ENCODE assay signal across 8 cellular contexts in the genomic region with DNA sequence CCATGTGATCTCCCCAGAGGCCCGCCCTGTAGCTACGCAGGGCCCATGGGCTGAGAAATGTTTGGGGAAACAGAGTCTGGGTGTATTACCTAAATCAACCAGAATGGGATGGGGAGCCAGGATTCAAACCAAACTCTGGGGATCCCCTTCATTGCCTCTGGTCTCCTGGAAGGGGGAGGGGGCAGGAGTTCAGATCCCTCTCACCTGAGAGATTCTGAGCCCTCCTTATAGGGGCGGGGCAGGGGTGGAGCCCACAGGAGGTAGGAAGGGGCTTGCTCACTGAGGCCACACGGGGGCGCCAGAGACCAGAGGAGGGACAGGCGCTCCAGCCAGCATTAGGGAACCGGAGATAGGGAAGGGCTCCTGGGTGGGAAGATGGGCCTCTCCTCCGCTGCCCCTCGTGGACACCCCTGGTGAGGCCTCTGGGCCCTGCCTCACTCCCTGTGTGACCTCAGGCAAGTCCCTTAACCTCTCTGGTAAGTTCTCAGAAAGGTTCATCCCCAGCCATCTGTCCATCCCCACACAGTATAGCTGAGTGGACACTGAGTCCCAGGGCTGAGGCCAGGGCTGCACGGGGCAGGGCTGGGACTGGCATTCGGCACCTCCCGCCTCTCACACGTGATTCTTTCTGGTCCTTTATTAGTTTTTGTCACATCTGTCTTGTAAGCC. TPM values are rescaled to one million over a fixed set of nuclear protein-coding genes. Genes with fewer than 3 reads are reported as not detected.
DNase-seq lines count a peak whose midpoint lies in the region; ATAC-seq and TF ChIP-seq lines count a peak whose summit lies in the region.

No MANE protein-coding gene starts in this region.

- ATAC-seq in PC-3: peak; percentile 59
- no peak for ATAC-seq in HG02588 (IDR thresholded peaks at IDR 0.05; ENCODE audit: unreplicated experiment)

- DNase-seq in DMS53 (lab: John Stamatoyannopoulos, UW) (peak; percentile 97), Kasumi-1 (lab: John Stamatoyannopoulos, UW) (peak; percentile 90 to 91), PC-3 (peak; percentile 99), activated T-cell treated with anti-CD3 and anti-CD28 coated beads for 4 hours (peak; percentile 92), epithelial cell of proximal tubule (ENCODE audit: low read depth) (no peak)
- DNase-seq in stimulated activated CD8-positive, alpha-beta memory T cell treated with anti-CD3 and anti-CD28 coated beads, Interleukin-4, amount 100 ng/mL, for 48 hours: peak; percentile 98

- no TSS peak for BruUV-seq in PC-3 (replicated peaks; lab: Mats Ljungman, UMichigan)

- H4K20me1 ChIP-seq in PC-3 (ENCODE audit: low read length): no peaks in the 10 kb centered on the region

- peaks cover 21% of the 10 kb centered on the region for H3K79me2 ChIP-seq in PC-3 (ENCODE audit: low read length)

- H3K9ac ChIP-seq in PC-3 (ENCODE audit: low read length) (no peak overlapping the region), muscle layer of colon (ENCODE audit: low read length) (no peak overlapping the region)

- TF ChIP-seq CTCF in PC-3 (conservative IDR thresholded peaks at IDR 0.05; ENCODE audit: low read depth, low read length) (peak; percentile 96), epithelial cell of proximal tubule (conservative IDR thresholded peaks at IDR 0.05; ENCODE audit: low read depth, low read length) (peak; percentile 92)

- H3K27me3 ChIP-seq in PC-3 (ENCODE audit: low read length) (no peaks in the 10 kb centered on the region), muscle layer of colon (ENCODE audit: control insufficient read depth in 1 of 2, insufficient read depth in 2 of 2, low read length in 2 of 2) (peaks cover 0 to 4% of the 10 kb centered on the region in 2 donors)

- intact Hi-C loops in PC-3 (cut with micrococcal nuclease): loop anchor here (1.0 to 5.0 kb wide), 4 partner anchors 32 to 160 kb away; partner anchors contain the start of genes EHD1 and MAP4K2

- H3K9me2 ChIP-seq in PC-3 (replicated peaks; ENCODE audit: low read length): no peaks in the 10 kb centered on the region

- CTCF ChIA-PET in PC-3 (lab: Charles Lee): interaction anchor here (0.7 to 3.6 kb wide), 4 partner anchors 22 to 52 kb away, joined by 4 to 20 read pairs (median 11); no protein-coding TSS in a partner anchor

- no peak overlapping the region for H3K4me2 ChIP-seq in PC-3 (ENCODE audit: low read length)

- no peak overlapping the region for H2AFZ ChIP-seq in PC-3 (ENCODE audit: low read length)

- H3K4me1 ChIP-seq in PC-3 (ENCODE audit: insufficient read depth, low read length) (peaks cover 38% of the 10 kb centered on the region), muscle layer of colon (ENCODE audit: insufficient read depth, low read length) (peaks cover 26% of the 10 kb centered on the region)

- H3K36me3 ChIP-seq in PC-3 (ENCODE audit: low read depth, low read length) (no peaks in the 10 kb centered on the region), muscle layer of colon (ENCODE audit: insufficient read depth, low read length) (no peaks in the 10 kb centered on the region)

- H3K4me3 ChIP-seq in PC-3 (ENCODE audit: low read length) (no peak overlapping the region), epithelial cell of proximal tubule (ENCODE audit: low read depth, low read length) (no peak overlapping the region), muscle layer of colon (ENCODE audit: low read depth in 1 of 2, low read length in 2 of 2) (no peak overlapping the region)

- H3K27ac ChIP-seq in PC-3 (ENCODE audit: low read length) (no peak overlapping the region), muscle layer of colon (ENCODE audit: low read depth, low read length) (peak overlapping the region; percentile 42)

- no peaks in the 10 kb centered on the region for H3K9me3 ChIP-seq in PC-3 (ENCODE audit: low read length)
- no peaks in the 10 kb centered on the region for H3K9me3 ChIP-seq in muscle layer of colon (ENCODE audit: low read length)

- no peaks in the 10 kb centered on the region for H3F3A ChIP-seq in PC-3 (ENCODE audit: low read length, unreplicated experiment)

- POLR2A ChIA-PET in PC-3 (lab: Charles Lee; ENCODE audit: unreplicated experiment): no interaction called here

RNA-seq across cellular contexts. Expression of gene CDC42BPG, which starts 2.7 kb away (rescaled TPM):
- 14.5 and 30.5 TPM in 2 replicates for total RNA-seq in PC-3 (2014; rRNA removed)
- total RNA-seq in epithelial cell of proximal tubule: 4.6 and 8.9 TPM in 2 replicates

RNA-seq across cellular contexts. Expression of gene EHD1, which starts 31.3 kb away (rescaled TPM):
- total RNA-seq in PC-3 (2014; rRNA removed) (340 and 370 TPM in 2 replicates), epithelial cell of proximal tubule (82.7 and 93.4 TPM in 2 replicates)

RNA-seq across cellular contexts. Expression of gene MEN1, which starts 36.8 kb away (rescaled TPM):
- 46.1 and 54.1 TPM in 2 replicates for total RNA-seq in PC-3 (2014; rRNA removed)
- 23.5 and 26.4 TPM in 2 replicates for total RNA-seq in epithelial cell of proximal tubule

RNA-seq across cellular contexts. Expression of gene MAP4K2, which starts 44.1 kb away (rescaled TPM):
- total RNA-seq in PC-3 (2014; rRNA removed) (55.6 and 57.0 TPM in 2 replicates), epithelial cell of proximal tubule (25.2 and 52.4 TPM in 2 replicates)
